Comparison of ENCODE assay signal across 14 cellular contexts in the genomic region with DNA sequence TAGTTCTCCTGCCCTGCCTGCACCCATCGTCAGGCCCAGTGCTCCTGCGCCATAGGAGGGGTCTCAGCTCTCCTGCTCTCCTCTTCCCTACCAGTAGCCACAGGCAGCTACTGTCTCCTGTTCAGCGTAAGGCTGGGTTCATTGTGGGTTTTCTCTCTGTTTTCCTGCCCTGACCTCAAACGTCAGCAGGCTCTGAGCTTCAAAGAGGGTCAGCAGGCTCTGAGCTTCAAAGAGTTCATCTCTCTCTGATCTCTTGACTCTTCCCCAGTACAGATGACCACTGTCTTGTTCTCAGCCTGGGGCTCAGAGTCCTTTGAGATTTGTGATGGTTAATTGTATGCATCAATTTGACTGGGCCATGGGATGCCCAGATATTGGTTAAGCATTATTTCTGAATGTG. TPM values are rescaled to one million over a fixed set of nuclear protein-coding genes. Genes with fewer than 3 reads are reported as not detected.
DNase-seq lines count a peak whose midpoint lies in the region; ATAC-seq lines count a peak whose summit lies in the region.
"Had no signal": no experiment of that assay in that cellular context is flagged by ENCODE, and none has a peak within 500 bp of the region (broad histone marks: within the 10 kb centered on the region; RNA-seq: fewer than 3 reads in every experiment).

No MANE protein-coding gene starts in this region.

- 54 to 57% methylated on average over 4 of the region's 4 CpGs for WGBS in ectodermal cell, 2 experiments

- no peaks in the 10 kb centered on the region for H3K36me3 Mint-ChIP-seq in activated CD4-positive, alpha-beta T cell treated with anti-CD3 and anti-CD28 coated beads, Interleukin-2, amount 10 ng/mL, durations not matched to agents 24 days and 14 days (ENCODE audit: low read depth)
- no peaks in the 10 kb centered on the region for H3K36me3 Mint-ChIP-seq in stimulated activated effector memory CD8-positive, alpha-beta T cell treated with anti-CD3 and anti-CD28 coated beads, Interleukin-12 subunit alpha, Interleukin-12 subunit beta, amount 100 ng/mL, for 72 hours

- DNase-seq in activated CD4-positive, alpha-beta T cell treated with anti-CD3 and anti-CD28 coated beads, Interleukin-2, amount 10 ng/mL, durations not matched to agents 24 days and 14 days: peak; percentile 48
- DNase-seq in activated CD4-positive, alpha-beta T cell treated with anti-CD3 and anti-CD28 coated beads for 4 hours: no peak
- DNase-seq in ELF-1 (ENCODE audit: low read depth, low spot score) (peak; percentile 17), SK-MEL-5 (ENCODE audit: low read depth, low spot score) (peak; percentile 71), GOT3 (lab: John Stamatoyannopoulos, UW) (no peak), NCI-H524 (lab: John Stamatoyannopoulos, UW) (no peak)
- no peak for DNase-seq in stimulated activated effector memory CD8-positive, alpha-beta T cell treated with anti-CD3 and anti-CD28 coated beads, Interleukin-12 subunit alpha, Interleukin-12 subunit beta, amount 100 ng/mL, for 72 hours (ENCODE audit: low spot score in 2 of 2)
- DNase-seq: CD4-positive, alpha-beta T cell; DMS79; GM23248; H9 had no signal

- no peaks in the 10 kb centered on the region for H3K36me3 ChIP-seq in ectodermal cell (ENCODE audit: control insufficient read depth, insufficient read depth, low read length)
- H3K36me3 ChIP-seq: BLaER1 treated with 17β-estradiol and CSF1 and Interleukin-3, amounts not matched to agents 10 nM and 100 nM had no signal

- H3K27ac Mint-ChIP-seq in activated CD4-positive, alpha-beta T cell treated with anti-CD3 and anti-CD28 coated beads, Interleukin-2, amount 10 ng/mL, durations not matched to agents 24 days and 14 days: no peak overlapping the region
- no peak overlapping the region for H3K27ac Mint-ChIP-seq in stimulated activated effector memory CD8-positive, alpha-beta T cell treated with anti-CD3 and anti-CD28 coated beads, Interleukin-12 subunit alpha, Interleukin-12 subunit beta, amount 100 ng/mL, for 72 hours
- H3K27ac Mint-ChIP-seq: CD4-positive, alpha-beta T cell; H9 had no signal

- H3K4me3 Mint-ChIP-seq in activated CD4-positive, alpha-beta T cell treated with anti-CD3 and anti-CD28 coated beads, Interleukin-2, amount 10 ng/mL, durations not matched to agents 24 days and 14 days: no peak overlapping the region
- no peak overlapping the region for H3K4me3 Mint-ChIP-seq in stimulated activated effector memory CD8-positive, alpha-beta T cell treated with anti-CD3 and anti-CD28 coated beads, Interleukin-12 subunit alpha, Interleukin-12 subunit beta, amount 100 ng/mL, for 72 hours
- H3K4me3 Mint-ChIP-seq: CD4-positive, alpha-beta T cell; H9 had no signal

- H3K9me3 ChIP-seq in ectodermal cell (ENCODE audit: control insufficient read depth, low read length): no peaks in the 10 kb centered on the region
- H3K9me3 ChIP-seq: BLaER1 treated with 17β-estradiol and CSF1 and Interleukin-3, amounts not matched to agents 10 nM and 100 nM had no signal

- peaks cover 39% of the 10 kb centered on the region for H3K27me3 Mint-ChIP-seq in activated CD4-positive, alpha-beta T cell treated with anti-CD3 and anti-CD28 coated beads, Interleukin-2, amount 10 ng/mL, durations not matched to agents 24 days and 14 days

- ATAC-seq in stimulated activated effector memory CD8-positive, alpha-beta T cell treated with anti-CD3 and anti-CD28 coated beads, Interleukin-12 subunit alpha, Interleukin-12 subunit beta, amount 100 ng/mL, for 72 hours: no peak

- H3K27ac ChIP-seq in ectodermal cell (ENCODE audit: insufficient read depth, low read depth, low read length, poor library complexity, severe bottlenecking): peak overlapping the region; percentile 3
- H3K27ac ChIP-seq: 22Rv1; BLaER1 treated with 17β-estradiol and CSF1 and Interleukin-3, amounts not matched to agents 10 nM and 100 nM; GM23248 had no signal

- no peaks in the 10 kb centered on the region for H3K4me1 ChIP-seq in ectodermal cell (ENCODE audit: control insufficient read depth, insufficient read depth, low read length)

- peaks cover 9% of the 10 kb centered on the region for H3K4me1 Mint-ChIP-seq in activated CD4-positive, alpha-beta T cell treated with anti-CD3 and anti-CD28 coated beads, Interleukin-2, amount 10 ng/mL, durations not matched to agents 24 days and 14 days
- H3K4me1 Mint-ChIP-seq in stimulated activated effector memory CD8-positive, alpha-beta T cell treated with anti-CD3 and anti-CD28 coated beads, Interleukin-12 subunit alpha, Interleukin-12 subunit beta, amount 100 ng/mL, for 72 hours: no peaks in the 10 kb centered on the region

- H3K27me3 ChIP-seq in ectodermal cell (ENCODE audit: control insufficient read depth, insufficient read depth, low read length, poor library complexity, severe bottlenecking): no peaks in the 10 kb centered on the region
- H3K27me3 ChIP-seq: BLaER1 treated with 17β-estradiol and CSF1 and Interleukin-3, amounts not matched to agents 10 nM and 100 nM had no signal

- in situ Hi-C loops in SK-MEL-5 (cut with HindIII; ENCODE audit: low pct_unique_long_range_greater_than_20kb, low sequenced_read_pairs): no loop called here

- intact Hi-C loops in activated CD4-positive, alpha-beta T cell treated with anti-CD3 and anti-CD28 coated beads, Interleukin-2, amount 10 ng/mL, durations not matched to agents 24 days and 14 days (cut with micrococcal nuclease): no loop called here

- no peak overlapping the region for H3K4me3 ChIP-seq in ectodermal cell (ENCODE audit: insufficient read depth, low read depth, low read length)
- H3K4me3 ChIP-seq: BLaER1 treated with 17β-estradiol and CSF1 and Interleukin-3, amounts not matched to agents 10 nM and 100 nM; GM23248 had no signal

- no peaks in the 10 kb centered on the region for H3K9me3 Mint-ChIP-seq in activated CD4-positive, alpha-beta T cell treated with anti-CD3 and anti-CD28 coated beads, Interleukin-2, amount 10 ng/mL, durations not matched to agents 24 days and 14 days
- no peaks in the 10 kb centered on the region for H3K9me3 Mint-ChIP-seq in stimulated activated effector memory CD8-positive, alpha-beta T cell treated with anti-CD3 and anti-CD28 coated beads, Interleukin-12 subunit alpha, Interleukin-12 subunit beta, amount 100 ng/mL, for 72 hours
- H3K9me3 Mint-ChIP-seq: CD4-positive, alpha-beta T cell; H9 had no signal

RNA-seq across cellular contexts. Expression of a gene that starts 4.6 kb away (rescaled TPM):
- not detected in 2 replicates for total RNA-seq in activated CD4-positive, alpha-beta T cell treated with anti-CD3 and anti-CD28 coated beads, Interleukin-2, amount 10 ng/mL, durations not matched to agents 24 days and 14 days
- total RNA-seq in SK-MEL-5 (2014; rRNA removed; shearing (Covaris generic)): 0.55 and 0.93 TPM in 2 replicates
- polyA plus RNA-seq in SK-MEL-5 (2015; cell fraction: cytosol; rRNA removed): 0.21 and 0.41 TPM in 2 replicates
- polyA plus RNA-seq in SK-MEL-5 (2015; cell fraction: nucleus; rRNA removed): 0.41 TPM in 1 of 2 replicates, not detected in the other
- polyA plus RNA-seq in ectodermal cell (2013, experiment 1 of 4): not detected
- not detected for polyA plus RNA-seq in ectodermal cell (2013, experiment 2 of 4)
- polyA plus RNA-seq in ectodermal cell (2013, experiment 3 of 4): not detected
- polyA plus RNA-seq in ectodermal cell (2013, experiment 4 of 4): not detected
- total RNA-seq: CD4-positive, alpha-beta T cell; GM23248; H9 had no signal

RNA-seq across cellular contexts. Expression of a gene that starts 56.9 kb away (rescaled TPM):
- total RNA-seq in activated CD4-positive, alpha-beta T cell treated with anti-CD3 and anti-CD28 coated beads, Interleukin-2, amount 10 ng/mL, durations not matched to agents 24 days and 14 days: 56.1 and 58.8 TPM in 2 replicates
- 94.7 and 99.9 TPM in 2 replicates for total RNA-seq in SK-MEL-5 (2014; rRNA removed; shearing (Covaris generic))
- 52.9 and 63.9 TPM in 2 replicates for polyA plus RNA-seq in SK-MEL-5 (2015; cell fraction: cytosol; rRNA removed)
- polyA plus RNA-seq in SK-MEL-5 (2015; cell fraction: nucleus; rRNA removed): 76.4 and 91.1 TPM in 2 replicates
- polyA plus RNA-seq in ectodermal cell (2013, experiment 1 of 4): 51.7 TPM
- 56.4 TPM for polyA plus RNA-seq in ectodermal cell (2013, experiment 2 of 4)
- polyA plus RNA-seq in ectodermal cell (2013, experiment 3 of 4): 41.2 TPM
- polyA plus RNA-seq in ectodermal cell (2013, experiment 4 of 4): 44.4 TPM

Comparison
In these comparisons a context has a peak if more than half of its experiments do, and no peak if none do; other contexts are left out.
1. DNase-seq: peak in activated CD4-positive, alpha-beta T cell treated with anti-CD3 and anti-CD28 coated beads, Interleukin-2, amount 10 ng/mL, durations not matched to agents 24 days and 14 days (single experiment), ELF-1 (single experiment) and SK-MEL-5 (single experiment); none in activated CD4-positive, alpha-beta T cell treated with anti-CD3 and anti-CD28 coated beads for 4 hours (0 of 2), GOT3 (single experiment), NCI-H524 (0 of 2) and stimulated activated effector memory CD8-positive, alpha-beta T cell treated with anti-CD3 and anti-CD28 coated beads, Interleukin-12 subunit alpha, Interleukin-12 subunit beta, amount 100 ng/mL, for 72 hours (0 of 2).